ENCODE assay signal across 9 cellular contexts in genomic region chr20:51930775-51931174, GRCh38.
DNase-seq lines count a peak whose midpoint lies in the region; ATAC-seq and TF ChIP-seq lines count a peak whose summit lies in the region.
"Had no signal": no experiment of that assay in that cellular context is flagged by ENCODE, and none has a peak within 500 bp of the region (broad histone marks: within the 10 kb centered on the region; RNA-seq: fewer than 3 reads in every experiment).

No MANE protein-coding gene starts in this region.

- H3K23ac ChIP-seq in trophoblast cell (ENCODE audit: low read length) = no peak overlapping the region

- TF ChIP-seq POLR2A in gastrocnemius medialis (IDR thresholded peaks at IDR 0.05) = no peak

- in situ Hi-C loops in gastrocnemius medialis (cut with MboI; ENCODE audit: low sequenced_read_pairs in 4 of 4) = no loop called here

- no peak overlapping the region for H2AFZ ChIP-seq in trophoblast cell (ENCODE audit: insufficient read depth, low read length, poor library complexity)

- no peak overlapping the region for H2BK120ac ChIP-seq in trophoblast cell (ENCODE audit: insufficient read depth, low read length, poor library complexity)

- H3K79me1 ChIP-seq in trophoblast cell (ENCODE audit: low read length) = no peaks in the 10 kb centered on the region

- H3K27me3 ChIP-seq in trophoblast cell (ENCODE audit: insufficient read depth, low read length) (no peaks in the 10 kb centered on the region), gastrocnemius medialis (peaks cover 0 to 13% (median 0%) of the 10 kb centered on the region in 3 donors)

- H3K14ac ChIP-seq in trophoblast cell (ENCODE audit: low read length) = no peak overlapping the region

- H2BK12ac ChIP-seq in trophoblast cell (ENCODE audit: low read length) = no peak overlapping the region

- no peak overlapping the region for H2AK5ac ChIP-seq in trophoblast cell (ENCODE audit: low read length)

- no peak overlapping the region for H2BK5ac ChIP-seq in trophoblast cell (ENCODE audit: low read depth, low read length, poor library complexity)

- intact Hi-C loops in gastrocnemius medialis (cut with DNase I; ENCODE audit: low total_unique reads) = no loop called here

- DNase-seq in GM03348 (ENCODE audit: low spot score) (peak; percentile 27), NCI-H2171 treated with DMSO at 0.1 percent for 48 hours (lab: John Stamatoyannopoulos, UW) (peak; percentile 65), dedifferentiated amniotic fluid mesenchymal stem cell (ENCODE audit: extremely low spot score) (peak; percentile 66), trophoblast cell (no peak), cortex of kidney (lab: John Stamatoyannopoulos, UW) (no peak), NOMO-1 treated with dmso at 0.1 percent for 144 hours (lab: John Stamatoyannopoulos, UW; ENCODE audit: unreplicated experiment) (no peak), gastrocnemius medialis (no peak)
- DNase-seq: activated T-cell treated with anti-CD3 and anti-CD28 coated beads, Interleukin-2, amount 50 U/mL, for 72 hours; stimulated activated CD4-positive, alpha-beta T cell treated with anti-CD3 and anti-CD28 coated beads, Interleukin-12 subunit alpha, Interleukin-12 subunit beta, amount 100 ng/mL, for 4 hours had no signal

- TF ChIP-seq CTCF in gastrocnemius medialis (IDR thresholded peaks at IDR 0.05 in 4 of 5, conservative IDR thresholded peaks at IDR 0.05 in 1 of 5) = no peak

- H3K4me3 ChIP-seq in trophoblast cell (ENCODE audit: low read depth, low read length) (no peak overlapping the region), gastrocnemius medialis (no peak overlapping the region)

- no peaks in the 10 kb centered on the region for H3K4me1 ChIP-seq in trophoblast cell (ENCODE audit: control insufficient read depth in 1 of 2, insufficient read depth in 2 of 2, low read length in 2 of 2)
- H3K4me1 ChIP-seq in gastrocnemius medialis = no peaks in the 10 kb centered on the region

- H3K18ac ChIP-seq in trophoblast cell (ENCODE audit: low read length) = no peak overlapping the region

- no peak for ATAC-seq in gastrocnemius medialis
- ATAC-seq: activated T-cell treated with anti-CD3 and anti-CD28 coated beads, Interleukin-2, amount 50 U/mL, for 72 hours had no signal

- H4K8ac ChIP-seq in trophoblast cell (ENCODE audit: low read depth, low read length) = no peak overlapping the region

- H3K4ac ChIP-seq in trophoblast cell (ENCODE audit: low read depth, low read length) = no peak overlapping the region

- no peak overlapping the region for H3K4me2 ChIP-seq in trophoblast cell (ENCODE audit: low read length)

- no CpG with 5 or more reads among the region's 3 CpGs for WGBS in trophoblast cell (ENCODE audit: extremely low coverage, insufficient coverage, insufficient read length)

- H3K27ac ChIP-seq in trophoblast cell (ENCODE audit: low read depth, low read length) (no peak overlapping the region), gastrocnemius medialis (no peak overlapping the region)

- H3K36me3 ChIP-seq in trophoblast cell (ENCODE audit: control insufficient read depth in 1 of 2, insufficient read depth in 2 of 2, low read length in 2 of 2) = no peaks in the 10 kb centered on the region
- H3K36me3 ChIP-seq in gastrocnemius medialis = no peaks in the 10 kb centered on the region

- H4K12ac ChIP-seq in trophoblast cell (ENCODE audit: low read depth, low read length) = no peak overlapping the region

- H3K9me3 ChIP-seq in trophoblast cell (ENCODE audit: insufficient read depth, low read depth, low read length) (no peaks in the 10 kb centered on the region), gastrocnemius medialis (no peaks in the 10 kb centered on the region)

- H4K91ac ChIP-seq in trophoblast cell (ENCODE audit: low read depth, low read length) = no peak overlapping the region

- H3K9ac ChIP-seq in trophoblast cell (ENCODE audit: low read length) = peak overlapping the region; percentile 30

- H3K79me2 ChIP-seq in trophoblast cell (ENCODE audit: control insufficient read depth, insufficient read depth, low read length, poor library complexity) = no peaks in the 10 kb centered on the region

Comparison
In these comparisons a context has a peak if more than half of its experiments do, and no peak if none do; other contexts are left out.
1. DNase-seq: peak in GM03348 (single experiment), NCI-H2171 treated with DMSO at 0.1 percent for 48 hours (single experiment) and dedifferentiated amniotic fluid mesenchymal stem cell (single experiment); none in trophoblast cell (0 of 2), cortex of kidney (single experiment), NOMO-1 treated with dmso at 0.1 percent for 144 hours (single experiment) and gastrocnemius medialis (0 of 2).